ENCODE assay signal across 9 cellular contexts in genomic region chr3:71022552-71023335, GRCh38.
DNase-seq lines count a peak whose midpoint lies in the region; TF ChIP-seq lines count a peak whose summit lies in the region.
"Had no signal": no experiment of that assay in that cellular context is flagged by ENCODE, and none has a peak within 500 bp of the region (broad histone marks: within the 10 kb centered on the region; RNA-seq: fewer than 3 reads in every experiment).

No MANE protein-coding gene starts in this region.

- no peaks in the 10 kb centered on the region for H3K27me3 ChIP-seq in GM23248 (replicated peaks; ENCODE audit: insufficient read depth)

- no peaks in the 10 kb centered on the region for H4K20me1 ChIP-seq in GM23248 (ENCODE audit: insufficient read depth)

- 0 out of 2 replicates have a peak, but pooled peaks cover 4% of the 10 kb centered on the region for H3K9me2 ChIP-seq in GM23248 (ENCODE audit: insufficient read depth)

- peaks cover 8% of the 10 kb centered on the region for H3K36me3 Mint-ChIP-seq in progenitor cell of endocrine pancreas (ENCODE audit: insufficient read depth)

- peak; percentile 33 for DNase-seq in GM23248
- peak; percentile 88 for DNase-seq in SK-MEL-5 (ENCODE audit: low read depth, low spot score)
- peak; percentile 12 for DNase-seq in fibroblast of gingiva (ENCODE audit: low read depth)
- DNase-seq in progenitor cell of endocrine pancreas (ENCODE audit: low spot score, unreplicated experiment), result no peak
- DNase-seq in NCI-H510A (lab: John Stamatoyannopoulos, UW), result no peak
- DNase-seq in NCI-H1092 treated with DMSO at 0.1 percent for 48 hours (lab: John Stamatoyannopoulos, UW), result no peak
- DNase-seq in mucosa of gallbladder (ENCODE audit: low spot score), result no peak
- DNase-seq: NCI-H2029 treated with DMSO at 0.1 percent for 48 hours; stimulated activated naive CD4-positive, alpha-beta T cell had no signal

- no peak overlapping the region for H2AFZ ChIP-seq in GM23248

- no peaks in the 10 kb centered on the region for H3K9me3 Mint-ChIP-seq in progenitor cell of endocrine pancreas (ENCODE audit: low read depth)

- peak overlapping the region; percentile 90 for H3K27ac Mint-ChIP-seq in progenitor cell of endocrine pancreas

- no peak overlapping the region for H3K9ac ChIP-seq in GM23248

- no peak overlapping the region for H3K4me3 ChIP-seq in GM23248

- H3F3A ChIP-seq in GM23248 (ENCODE audit: insufficient read depth), result peaks cover 3% of the 10 kb centered on the region

- H3K4me1 ChIP-seq in GM23248 (ENCODE audit: insufficient read depth), result peaks cover 8% of the 10 kb centered on the region; the same call in 1 of the 2 replicates

- in situ Hi-C loops in GM23248 (cut with MboI) (no loop called here), SK-MEL-5 (cut with HindIII; ENCODE audit: low pct_unique_long_range_greater_than_20kb, low sequenced_read_pairs) (no loop called here)

- peaks cover 100% of the 10 kb centered on the region for H3K79me2 ChIP-seq in GM23248 (ENCODE audit: insufficient read depth)

- 82 to 93% methylated on average over 5 of the region's 5 CpGs for WGBS in GM23248 (ENCODE audit: low coverage in 1 of 2, low lambda C conversion rate in 2 of 2, missing lambda C conversion rate in 2 of 2), 2 experiments

- no peaks in the 10 kb centered on the region for H3K9me3 ChIP-seq in GM23248 (ENCODE audit: low read depth)

- no peak overlapping the region for H3K4me2 ChIP-seq in GM23248 (ENCODE audit: unreplicated experiment)

- H3K4me3 Mint-ChIP-seq in progenitor cell of endocrine pancreas (ENCODE audit: low read depth), result no peak overlapping the region

- H3K4me1 Mint-ChIP-seq in progenitor cell of endocrine pancreas (ENCODE audit: low read depth), result peaks cover 39% of the 10 kb centered on the region

- H3K36me3 ChIP-seq in GM23248 (ENCODE audit: low read depth), result no peaks in the 10 kb centered on the region

- TF ChIP-seq CTCF in progenitor cell of endocrine pancreas (IDR thresholded peaks at IDR 0.05; ENCODE audit: unreplicated experiment), result peak; percentile 45

- H3K27ac ChIP-seq in GM23248, result no peak overlapping the region

- H3K27me3 Mint-ChIP-seq in progenitor cell of endocrine pancreas, result no peaks in the 10 kb centered on the region

Comparison
In these comparisons a context has a peak if more than half of its experiments do, and no peak if none do; other contexts are left out.
1. DNase-seq: peak in GM23248 (single experiment), SK-MEL-5 (single experiment) and fibroblast of gingiva (single experiment); none in progenitor cell of endocrine pancreas (single experiment), NCI-H510A (single experiment), NCI-H1092 treated with DMSO at 0.1 percent for 48 hours (single experiment) and mucosa of gallbladder (single experiment).